Comparison of ENCODE assay signal across 19 cellular contexts in genomic region chr5:126501448-126501847, GRCh38.
"Had no signal": no experiment of that assay in that cellular context is flagged by ENCODE, and none has a peak within 500 bp of the region (broad histone marks: within the 10 kb centered on the region; RNA-seq: fewer than 3 reads in every experiment).

No MANE protein-coding gene starts in this region.

- H3K27ac ChIP-seq: right atrium auricular region, thyroid gland, upper lobe of left lung, vagina had no signal

- ATAC-seq: esophagus mucosa; left colon; left ventricle myocardium superior; naive thymus-derived CD4-positive, alpha-beta T cell had no signal

- H3K4me3 ChIP-seq: lung, ovary, right atrium auricular region, thyroid gland, upper lobe of left lung, vagina had no signal

- H3K36me3 ChIP-seq: ovary, right atrium auricular region, thyroid gland, vagina had no signal

- H3K9me3 ChIP-seq: ovary, right atrium auricular region, thyroid gland, upper lobe of left lung, vagina had no signal

- DNase-seq: cortex of kidney; effector memory CD4-positive, alpha-beta T cell; foreskin fibroblast; immature natural killer cell; kidney; left colon; left ventricle myocardium superior; naive thymus-derived CD4-positive, alpha-beta T cell; ovary; small intestine; stimulated activated CD4-positive, alpha-beta T cell treated with anti-CD3 and anti-CD28 coated beads, Interleukin-12 subunit alpha, Interleukin-12 subunit beta, amount 100 ng/mL, for 4 hours; stimulated activated CD4-positive, alpha-beta T cell treated with anti-CD3 and anti-CD28 coated beads, Interleukin-2, amount 100 ng/mL, for 48 hours; stimulated activated naive CD4-positive, alpha-beta T cell treated with Interleukin-2 at 50 U/mL for 16 hours; thyroid gland; upper lobe of left lung had no signal

- H3K27me3 ChIP-seq: ovary, right atrium auricular region, thyroid gland, upper lobe of left lung, vagina had no signal
